Comparison of ENCODE assay signal across 17 cellular contexts in genomic region chr15:25776071-25776740, GRCh38.
DNase-seq lines count a peak whose midpoint lies in the region; ATAC-seq and TF ChIP-seq lines count a peak whose summit lies in the region.
"Had no signal": no experiment of that assay in that cellular context is flagged by ENCODE, and none has a peak within 500 bp of the region (broad histone marks: within the 10 kb centered on the region; RNA-seq: fewer than 3 reads in every experiment).

No MANE protein-coding gene starts in this region.

- H2AFZ ChIP-seq in ACC112 (ENCODE audit: low read length, unreplicated experiment) (no peak overlapping the region), IMR-90 (replicated peaks; ENCODE audit: low read length, poor library complexity) (no peak overlapping the region), parathyroid adenoma (no peak overlapping the region)

- TF ChIP-seq CTCF in IMR-90 (conservative IDR thresholded peaks at IDR 0.05; ENCODE audit: low read depth, low read length) (no peak), parathyroid adenoma (IDR thresholded peaks at IDR 0.05) (no peak), GM13976 (IDR thresholded peaks at IDR 0.05; ENCODE audit: borderline replicate concordance, control extremely low read depth, extremely low read depth, insufficient read depth, missing control alignments) (no peak)

- no peak overlapping the region for H2BK15ac ChIP-seq in IMR-90 (ENCODE audit: low read depth, low read length)

- intact Hi-C loops in IMR-90 (cut with micrococcal nuclease) = loop anchor here (5.0 to 10.0 kb wide), 4 partner anchors 34 to 309 kb away; partner anchors contain the start of gene ATP10A

- in situ Hi-C loops in IMR-90 (cut with MboI; ENCODE audit: low sequenced_read_pairs) = no loop called here
- in situ Hi-C loops in GM13976 (cut with MboI; ENCODE audit: low sequenced_read_pairs, unreplicated experiment) = no loop called here

- no peak for ATAC-seq in IMR-90 (ENCODE audit: low read depth)
- no peak for ATAC-seq in GM21367 (IDR thresholded peaks at IDR 0.05; ENCODE audit: unreplicated experiment)
- ATAC-seq in HG02610 (IDR thresholded peaks at IDR 0.05; ENCODE audit: unreplicated experiment) = no peak
- ATAC-seq: activated CD8-positive, alpha-beta T cell treated with anti-CD3 and anti-CD28 coated beads for 36 hours; HCT116 had no signal

- peaks cover 17% of the 10 kb centered on the region; the same call in 1 of the 2 replicates for H3K9me1 ChIP-seq in IMR-90 (ENCODE audit: insufficient read depth, low read length)

- no peak for TF ChIP-seq POLR2A in IMR-90 (IDR thresholded peaks at IDR 0.05; ENCODE audit: low read depth, low read length)

- no peak for DNase-seq in IMR-90
- DNase-seq in ecto neural progenitor cell (ENCODE audit: low spot score) = peak; percentile 13
- no peak for DNase-seq in pons (ENCODE audit: low spot score)
- DNase-seq in GM13976 (ENCODE audit: low spot score) = no peak
- DNase-seq: activated CD8-positive, alpha-beta T cell treated with anti-CD3 and anti-CD28 coated beads for 36 hours; cortex of kidney; NCI-H1694; NCI-H226; T-helper 1 cell had no signal

- peak overlapping the region; percentile 17; the same call in 1 of the 2 replicates for H3K4me2 ChIP-seq in IMR-90 (ENCODE audit: low read depth, low read length)
- H3K4me2 ChIP-seq in parathyroid adenoma (ENCODE audit: low read length) = no peak overlapping the region

- peaks cover 13 to 50% of the 10 kb centered on the region in 2 experiments for H3K79me1 ChIP-seq in IMR-90 (ENCODE audit: low read depth in 1 of 2, low read length in 2 of 2)

- H3K36me3 ChIP-seq in ACC112 (ENCODE audit: insufficient read depth, low read length) = 0 out of 2 replicates have a peak, but pooled peaks cover 3% of the 10 kb centered on the region
- H3K36me3 ChIP-seq in IMR-90 (ENCODE audit: control insufficient read depth, insufficient read depth, low read length) = no peaks in the 10 kb centered on the region
- H3K36me3 ChIP-seq in parathyroid adenoma (ENCODE audit: control insufficient read depth, insufficient read depth, low read length) = no peaks in the 10 kb centered on the region
- H3K36me3 ChIP-seq: gastrocnemius medialis, prostate gland had no signal

- BruUV-seq in IMR-90 (replicated peaks; lab: Mats Ljungman, UMichigan) = no TSS peak

- H3K9ac ChIP-seq in IMR-90 (ENCODE audit: low read depth, low read length) (no peak overlapping the region), parathyroid adenoma (no peak overlapping the region)

- H2BK120ac ChIP-seq in IMR-90 (ENCODE audit: low read depth, low read length) = peak overlapping the region; percentile 43

- peak overlapping the region; percentile 87 for H3K27ac ChIP-seq in ACC112 (ENCODE audit: low read depth, low read length)
- no peak overlapping the region for H3K27ac ChIP-seq in IMR-90 (ENCODE audit: insufficient read depth, low read length)
- H3K27ac ChIP-seq in parathyroid adenoma = peak overlapping the region; percentile 16
- H3K27ac ChIP-seq: gastrocnemius medialis, prostate gland, VCaP had no signal

- 0 out of 2 replicates have a peak overlapping the region, but pooled peaks have one; percentile 30 for H2BK20ac ChIP-seq in IMR-90 (ENCODE audit: low read depth, low read length)

- peak overlapping the region; percentile 35; the same call in 1 of the 2 replicates for H3K18ac ChIP-seq in IMR-90 (ENCODE audit: low read depth, low read length)

- H4K5ac ChIP-seq in IMR-90 (ENCODE audit: low read depth, low read length) = no peak overlapping the region

- H3K27me3 ChIP-seq in ACC112 (ENCODE audit: insufficient read depth, low read length) (no peaks in the 10 kb centered on the region), IMR-90 (ENCODE audit: control insufficient read depth, insufficient read depth, low read length) (no peaks in the 10 kb centered on the region), parathyroid adenoma (ENCODE audit: control insufficient read depth, insufficient read depth, low read length) (no peaks in the 10 kb centered on the region)
- H3K27me3 ChIP-seq: gastrocnemius medialis had no signal

- H3K4ac ChIP-seq in IMR-90 (ENCODE audit: low read depth, low read length) = peak overlapping the region; percentile 67

- 95% methylated on average over 3 of the region's 14 CpGs; no CpG with 5 or more reads in 1 of the 2 experiments for WGBS in IMR-90 (ENCODE audit: extremely low coverage in 2 of 2, insufficient read length in 1 of 2), 2 experiments

- peak overlapping the region; percentile 69 for H3K14ac ChIP-seq in IMR-90 (replicated peaks; ENCODE audit: low read depth, low read length)

- dilution Hi-C loops in IMR-90 (cut with HindIII; ENCODE audit: low sequenced_read_pairs, unreplicated experiment) = no loop called here

- H4K8ac ChIP-seq in IMR-90 (ENCODE audit: low read depth in 2 of 2, low read length in 2 of 2) = peak overlapping the region; percentile 5 to 69; a peak in 3 of 4 replicates

- H4K91ac ChIP-seq in IMR-90 (ENCODE audit: insufficient read depth, low read depth, low read length) = peak overlapping the region; percentile 68

- peak overlapping the region; percentile 72 for H2BK5ac ChIP-seq in IMR-90 (ENCODE audit: low read depth, low read length, poor library complexity, severe bottlenecking)

- H3K23ac ChIP-seq in IMR-90 (ENCODE audit: low read depth, low read length) = no peak overlapping the region

- POLR2A ChIA-PET in IMR-90 (lab: Charles Lee; ENCODE audit: unreplicated experiment) = no interaction called here

- H3K4me3 ChIP-seq in ACC112 (ENCODE audit: low read depth, low read length) (peak overlapping the region; percentile 46), IMR-90 (ENCODE audit: insufficient read depth, low read depth, low read length) (no peak overlapping the region), parathyroid adenoma (ENCODE audit: low read depth, low read length) (no peak overlapping the region)
- H3K4me3 ChIP-seq: gastrocnemius medialis, prostate gland had no signal

- H3K79me2 ChIP-seq in ACC112 (ENCODE audit: control insufficient read depth, insufficient read depth, low read length, unreplicated experiment) (peaks cover 8% of the 10 kb centered on the region), parathyroid adenoma (peaks cover 2% of the 10 kb centered on the region)

- H2AK5ac ChIP-seq in IMR-90 (ENCODE audit: low read depth, low read length) = peak overlapping the region; percentile 68

- no peak overlapping the region for H2AK9ac ChIP-seq in IMR-90 (replicated peaks; ENCODE audit: low read depth, low read length, poor library complexity)

- H3K4me1 ChIP-seq in ACC112 (ENCODE audit: control insufficient read depth, insufficient read depth, low read length, unreplicated experiment) (peaks cover 28% of the 10 kb centered on the region), IMR-90 (ENCODE audit: control insufficient read depth, insufficient read depth, low read length) (peaks cover 9% of the 10 kb centered on the region), parathyroid adenoma (peaks cover 8% of the 10 kb centered on the region)

- no peak overlapping the region for H3K56ac ChIP-seq in IMR-90 (ENCODE audit: extremely low read depth, insufficient read depth, low read length)

- no peaks in the 10 kb centered on the region; the same call in 1 of the 2 replicates for H4K20me1 ChIP-seq in IMR-90 (ENCODE audit: insufficient read depth, low read length)

- H3K9me3 ChIP-seq in IMR-90 (ENCODE audit: control insufficient read depth, insufficient read depth, low read length) (no peaks in the 10 kb centered on the region), parathyroid adenoma (ENCODE audit: control insufficient read depth, low read length) (no peaks in the 10 kb centered on the region)
- H3K9me3 ChIP-seq: gastrocnemius medialis, prostate gland had no signal

- CTCF ChIA-PET in IMR-90 (lab: Yijun Ruan, JAX) = no interaction called here

- TF ChIP-seq RAD21 in IMR-90 (IDR thresholded peaks at IDR 0.05; ENCODE audit: low read length) = no peak

TF ChIP-seq in IMR-90, 13 proteins besides CTCF, POLR2A, EP300 and RAD21:
- TF ChIP-seq FOS (IDR thresholded peaks at IDR 0.05; ENCODE audit: low read depth, low read length) (no peak), ELK1 (IDR thresholded peaks at IDR 0.05; ENCODE audit: borderline replicate concordance, low read depth, low read length) (no peak), USF2 (IDR thresholded peaks at IDR 0.05; ENCODE audit: low read depth, low read length) (no peak), NFE2L2 (IDR thresholded peaks at IDR 0.05; ENCODE audit: low read depth, low read length) (no peak), RFX5 (IDR thresholded peaks at IDR 0.05; ENCODE audit: low read depth, low read length) (no peak), MXI1 (IDR thresholded peaks at IDR 0.05; ENCODE audit: borderline replicate concordance, low read depth, low read length) (no peak), CEBPB (IDR thresholded peaks at IDR 0.05; ENCODE audit: low read depth, low read length) (no peak), SMC3 (IDR thresholded peaks at IDR 0.05; ENCODE audit: low read depth, low read length) (no peak), RCOR1 (IDR thresholded peaks at IDR 0.05; ENCODE audit: insufficient replicate concordance, low read length) (no peak)
